ENCODE assay signal across 9 cellular contexts in genomic region chr2:27920148-27920885, GRCh38. TPM values are rescaled to one million over a fixed set of nuclear protein-coding genes. Genes with fewer than 3 reads are reported as not detected.
DNase-seq lines count a peak whose midpoint lies in the region; ATAC-seq and TF ChIP-seq lines count a peak whose summit lies in the region.
"Had no signal": no experiment of that assay in that cellular context is flagged by ENCODE, and none has a peak within 500 bp of the region (broad histone marks: within the 10 kb centered on the region; RNA-seq: fewer than 3 reads in every experiment).

No MANE protein-coding gene starts in this region.

- no peaks in the 10 kb centered on the region for H3K9me2 ChIP-seq in GM23248 (ENCODE audit: insufficient read depth)

- peak overlapping the region; percentile 13 to 69 (median 25) for H3K27ac ChIP-seq in right lobe of liver
- H3K27ac ChIP-seq in GM23248, result no peak overlapping the region

- no peak for TF ChIP-seq CTCF in right lobe of liver (IDR thresholded peaks at IDR 0.05)

- H3K4me1 ChIP-seq in right lobe of liver (peaks cover 0 to 18% (median 3%) of the 10 kb centered on the region in 4 donors), GM23248 (ENCODE audit: insufficient read depth) (peaks cover 5% of the 10 kb centered on the region)

- H3K4me2 ChIP-seq in GM23248 (ENCODE audit: unreplicated experiment), result no peak overlapping the region

- intact Hi-C loops in right lobe of liver (cut with DNase I), result no loop called here

- H4K20me1 ChIP-seq in GM23248 (ENCODE audit: insufficient read depth), result no peaks in the 10 kb centered on the region

- TF ChIP-seq POLR2A in right lobe of liver (IDR thresholded peaks at IDR 0.05), result peak; percentile 34

- 38% methylated on average over 4 of the region's 4 CpGs for WGBS in right lobe of liver (ENCODE audit: insufficient coverage, low coverage, low lambda C conversion rate, missing lambda C conversion rate)
- 68 to 74% methylated on average over 4 of the region's 4 CpGs for WGBS in GM23248 (ENCODE audit: low coverage in 1 of 2, low lambda C conversion rate in 2 of 2, missing lambda C conversion rate in 2 of 2), 2 experiments

- DNase-seq in A172 (ENCODE audit: low spot score) (peak; percentile 38), M059J (ENCODE audit: low read depth) (peak; percentile 31), right lobe of liver (no peak), NCI-H2171 (lab: John Stamatoyannopoulos, UW) (no peak), GM23248 (no peak)
- DNase-seq in central memory CD4-positive, alpha-beta T cell, result peak; percentile 70
- DNase-seq: T1000 had no signal

- H3K27me3 ChIP-seq in right lobe of liver (no peaks in the 10 kb centered on the region), GM23248 (replicated peaks; ENCODE audit: insufficient read depth) (no peaks in the 10 kb centered on the region)

- H3F3A ChIP-seq in GM23248 (ENCODE audit: insufficient read depth), result no peaks in the 10 kb centered on the region

- in situ Hi-C loops in GM23248 (cut with MboI), result no loop called here

- H3K79me2 ChIP-seq in GM23248 (ENCODE audit: insufficient read depth), result no peaks in the 10 kb centered on the region; the same call in 1 of the 2 replicates

- H3K36me3 ChIP-seq in right lobe of liver (no peaks in the 10 kb centered on the region), GM23248 (ENCODE audit: low read depth) (no peaks in the 10 kb centered on the region)

- H2AFZ ChIP-seq in GM23248, result no peak overlapping the region

- no peak overlapping the region for H3K9ac ChIP-seq in GM23248

- H3K9me3 ChIP-seq in right lobe of liver, result no peaks in the 10 kb centered on the region
- H3K9me3 ChIP-seq in GM23248 (ENCODE audit: low read depth), result no peaks in the 10 kb centered on the region

- H3K4me3 ChIP-seq in right lobe of liver (no peak overlapping the region), GM23248 (no peak overlapping the region)

- ATAC-seq in right lobe of liver, result peak; percentile 74 to 85 (median 82)
- ATAC-seq in GM19351 (IDR thresholded peaks at IDR 0.05; ENCODE audit: unreplicated experiment), result no peak
- ATAC-seq in GM19455 (IDR thresholded peaks at IDR 0.05; ENCODE audit: unreplicated experiment), result no peak

RNA-seq across cellular contexts. Expression of gene BABAM2, which starts 29.8 kb away (rescaled TPM):
- 36.0 and 36.5 TPM in 2 replicates for total RNA-seq in A172 (2014; rRNA removed; shearing (Covaris generic))
- 41.8 and 51.8 TPM in 2 replicates for total RNA-seq in M059J (2014; rRNA removed; shearing (Covaris generic))
- 10 to 100 TPM; 17.1 to 39.4 (median 25.5) TPM for total RNA-seq in right lobe of liver
- total RNA-seq in GM23248 (2014; rRNA removed; shearing (Covaris generic)), result 22.8 and 35.2 TPM in 2 replicates
- polyA plus RNA-seq in GM23248 (2016; fragmentation: Nextera tagmentation; extraction: Ambion mirVana), result 45.6 and 46.1 TPM in 2 replicates

RNA-seq across cellular contexts. Expression of gene RBKS, which starts 30.1 kb away (rescaled TPM):
- total RNA-seq in A172 (2014; rRNA removed; shearing (Covaris generic)), result 2.2 and 2.8 TPM in 2 replicates
- total RNA-seq in M059J (2014; rRNA removed; shearing (Covaris generic)), result 3.2 and 4.9 TPM in 2 replicates
- total RNA-seq in right lobe of liver, result 10 to 100 TPM; 13.5 to 18.6 (median 16.0) TPM
- 2.8 and 3.0 TPM in 2 replicates for total RNA-seq in GM23248 (2014; rRNA removed; shearing (Covaris generic))
- 3.6 and 4.0 TPM in 2 replicates for polyA plus RNA-seq in GM23248 (2016; fragmentation: Nextera tagmentation; extraction: Ambion mirVana)

Comparison
In these comparisons a context has a peak if more than half of its experiments do, and no peak if none do; other contexts are left out.
1. DNase-seq: peak in A172 (single experiment), M059J (single experiment) and central memory CD4-positive, alpha-beta T cell (single experiment); none in right lobe of liver (0 of 3), NCI-H2171 (single experiment) and GM23248 (single experiment).
2. ATAC-seq: peak in right lobe of liver (4 of 4); none in GM19351 (single experiment) and GM19455 (single experiment).